ENCODE assay signal across 2 cellular contexts in genomic region chr7:122974229-122974628, GRCh38.
TF ChIP-seq lines count a peak whose summit lies in the region.

No MANE protein-coding gene starts in this region.

TF ChIP-seq in GM23338, 12 proteins besides CTCF, POLR2A, EP300 and RAD21:
- TF ChIP-seq STAT1 (IDR thresholded peaks at IDR 0.05; ENCODE audit: unreplicated experiment) (no peak), ZNF331 (CRISPR knock-in tag; IDR thresholded peaks at IDR 0.05; ENCODE audit: low read depth) (no peak), JUNB (IDR thresholded peaks at IDR 0.05; ENCODE audit: unreplicated experiment) (no peak), ZNF462 (CRISPR knock-in tag; IDR thresholded peaks at IDR 0.05) (no peak), EZH2phosphoT487 (IDR thresholded peaks at IDR 0.05; ENCODE audit: unreplicated experiment) (no peak), NANOG (IDR thresholded peaks at IDR 0.05; ENCODE audit: borderline replicate concordance) (no peak), CREB1 (CRISPR knock-in tag; IDR thresholded peaks at IDR 0.05; ENCODE audit: low read depth) (no peak), POLR2AphosphoS5 (IDR thresholded peaks at IDR 0.05; ENCODE audit: low read depth) (no peak), EZH2 (IDR thresholded peaks at IDR 0.05; ENCODE audit: low read depth, unreplicated experiment) (no peak), ETS1 (IDR thresholded peaks at IDR 0.05) (no peak), ZNF114 (CRISPR knock-in tag; IDR thresholded peaks at IDR 0.05) (no peak), REST (IDR thresholded peaks at IDR 0.05; ENCODE audit: unreplicated experiment) (no peak)

TF ChIP-seq in H1, 55 proteins besides CTCF, POLR2A, EP300 and RAD21:
- no peak for TF ChIP-seq TCF12 (IDR thresholded peaks at IDR 0.05; ENCODE audit: low read depth, low read length)
- no peak for TF ChIP-seq CEBPB (IDR thresholded peaks at IDR 0.05; ENCODE audit: low read depth, low read length)
- TF ChIP-seq GABPA (IDR thresholded peaks at IDR 0.05; ENCODE audit: borderline replicate concordance, insufficient read depth, low read length), result no peak
- TF ChIP-seq KDM5A (IDR thresholded peaks at IDR 0.05; ENCODE audit: low read length), result no peak
- TF ChIP-seq RFX5 (IDR thresholded peaks at IDR 0.05; ENCODE audit: borderline replicate concordance, low read depth, low read length), result no peak
- TF ChIP-seq PHF8 (conservative IDR thresholded peaks at IDR 0.05; ENCODE audit: low read depth, low read length), result no peak
- TF ChIP-seq SRF (IDR thresholded peaks at IDR 0.05; ENCODE audit: low read depth, low read length), result no peak
- TF ChIP-seq NANOG (IDR thresholded peaks at IDR 0.05; ENCODE audit: insufficient read depth, low read depth, low read length, poor library complexity, severe bottlenecking), result no peak
- no peak for TF ChIP-seq TAF1 (IDR thresholded peaks at IDR 0.05; ENCODE audit: low read depth, low read length)
- no peak for TF ChIP-seq E2F6 (IDR thresholded peaks at IDR 0.05)
- no peak for TF ChIP-seq ATF2 (IDR thresholded peaks at IDR 0.05; ENCODE audit: low read length)
- TF ChIP-seq YY1 (IDR thresholded peaks at IDR 0.05; ENCODE audit: low read depth, low read length), result no peak
- TF ChIP-seq CHD1 (IDR thresholded peaks at IDR 0.05; ENCODE audit: low read depth, low read length), result no peak
- no peak for TF ChIP-seq NRF1 (IDR thresholded peaks at IDR 0.05; ENCODE audit: low read depth, low read length)
- no peak for TF ChIP-seq BACH1 (IDR thresholded peaks at IDR 0.05; ENCODE audit: low read length)
- no peak for TF ChIP-seq CTBP2 (IDR thresholded peaks at IDR 0.05; ENCODE audit: borderline replicate concordance, insufficient read depth, insufficient read length, low read length)
- no peak for TF ChIP-seq MAX (IDR thresholded peaks at IDR 0.05)
- no peak for TF ChIP-seq SP2 (IDR thresholded peaks at IDR 0.05; ENCODE audit: low read length)
- TF ChIP-seq POU5F1 (IDR thresholded peaks at IDR 0.05; ENCODE audit: low read depth, low read length), result no peak
TF ChIP-seq in H1: peak in this region for 0.
